ENCODE assay signal across 9 cellular contexts in genomic region chr18:22347624-22348511, GRCh38.
DNase-seq lines count a peak whose midpoint lies in the region; ATAC-seq and TF ChIP-seq lines count a peak whose summit lies in the region.
"Had no signal": no experiment of that assay in that cellular context is flagged by ENCODE, and none has a peak within 500 bp of the region (broad histone marks: within the 10 kb centered on the region; RNA-seq: fewer than 3 reads in every experiment).

No MANE protein-coding gene starts in this region.

- H3K9me3 Mint-ChIP-seq in progenitor cell of endocrine pancreas (ENCODE audit: low read depth) = no peaks in the 10 kb centered on the region

- 14 to 23% (median 19%) methylated on average over 25 of the region's 25 CpGs for WGBS in heart left ventricle, 4 donors

- ATAC-seq in heart left ventricle (peak in 3 of 4 donors; percentile 25 to 34 (median 33)), HG03469 (IDR thresholded peaks at IDR 0.05; ENCODE audit: unreplicated experiment) (no peak), GM21367 (IDR thresholded peaks at IDR 0.05; ENCODE audit: unreplicated experiment) (no peak)

- H3K4me1 Mint-ChIP-seq in progenitor cell of endocrine pancreas (ENCODE audit: low read depth) = peaks cover 39% of the 10 kb centered on the region

- intact Hi-C loops in heart left ventricle (cut with DNase I) = loop anchor here in 9 of 10 donors (1.0 to 10.0 kb wide), 22 partner anchors 47 to 214 kb away; partner anchors contain the start of gene GATA6 (in 2 of the 9)

- peak; percentile 38 for DNase-seq in ELF-1 (ENCODE audit: low read depth, low spot score)
- peak in 4 of 5 donors; percentile 45 to 54 (median 50) for DNase-seq in heart left ventricle
- DNase-seq in progenitor cell of endocrine pancreas (ENCODE audit: low spot score, unreplicated experiment) = peak; percentile 18
- DNase-seq in MV-4-11 (lab: John Stamatoyannopoulos, UW) = no peak
- no peak for DNase-seq in ureter (ENCODE audit: low spot score)
- DNase-seq: Karpas-422 had no signal

- peak overlapping the region; percentile 78 for H3K4me3 Mint-ChIP-seq in progenitor cell of endocrine pancreas (ENCODE audit: low read depth)

- TF ChIP-seq CTCF in WI38 (IDR thresholded peaks at IDR 0.05; ENCODE audit: low read depth, low read length) = no peak
- no peak for TF ChIP-seq CTCF in heart left ventricle (IDR thresholded peaks at IDR 0.05)
- TF ChIP-seq CTCF in progenitor cell of endocrine pancreas (IDR thresholded peaks at IDR 0.05; ENCODE audit: unreplicated experiment) = no peak

- H3K27me3 Mint-ChIP-seq in progenitor cell of endocrine pancreas = peaks cover 17% of the 10 kb centered on the region

- peak overlapping the region; percentile 84 to 98 (median 92) for H3K27ac ChIP-seq in heart left ventricle

- H3K9me3 ChIP-seq in heart left ventricle = no peaks in the 10 kb centered on the region

- H3K36me3 Mint-ChIP-seq in progenitor cell of endocrine pancreas (ENCODE audit: insufficient read depth) = no peaks in the 10 kb centered on the region

- H3K4me3 ChIP-seq in WI38 (ENCODE audit: low read depth, low read length) (peak overlapping the region; percentile 53), heart left ventricle (peak overlapping the region; percentile 18 to 65 (median 60))

- peaks cover 0 to 56% (median 40%) of the 10 kb centered on the region in 12 donors for H3K4me1 ChIP-seq in heart left ventricle

- peaks cover 0 to 27% (median 0%) of the 10 kb centered on the region in 9 donors for H3K27me3 ChIP-seq in heart left ventricle

- H3K27ac Mint-ChIP-seq in progenitor cell of endocrine pancreas = peak overlapping the region; percentile 74

- no peak for TF ChIP-seq POLR2A in heart left ventricle (IDR thresholded peaks at IDR 0.05)

- H3K36me3 ChIP-seq in heart left ventricle = no peaks in the 10 kb centered on the region

Comparison
In these comparisons a context has a peak if more than half of its experiments do, and no peak if none do; other contexts are left out.
1. DNase-seq: peak in ELF-1 (single experiment), heart left ventricle (4 of 5) and progenitor cell of endocrine pancreas (single experiment); none in MV-4-11 (single experiment) and ureter (single experiment).
2. ATAC-seq: peak in heart left ventricle (3 of 4); none in HG03469 (single experiment) and GM21367 (single experiment).